In the genomic region with DNA sequence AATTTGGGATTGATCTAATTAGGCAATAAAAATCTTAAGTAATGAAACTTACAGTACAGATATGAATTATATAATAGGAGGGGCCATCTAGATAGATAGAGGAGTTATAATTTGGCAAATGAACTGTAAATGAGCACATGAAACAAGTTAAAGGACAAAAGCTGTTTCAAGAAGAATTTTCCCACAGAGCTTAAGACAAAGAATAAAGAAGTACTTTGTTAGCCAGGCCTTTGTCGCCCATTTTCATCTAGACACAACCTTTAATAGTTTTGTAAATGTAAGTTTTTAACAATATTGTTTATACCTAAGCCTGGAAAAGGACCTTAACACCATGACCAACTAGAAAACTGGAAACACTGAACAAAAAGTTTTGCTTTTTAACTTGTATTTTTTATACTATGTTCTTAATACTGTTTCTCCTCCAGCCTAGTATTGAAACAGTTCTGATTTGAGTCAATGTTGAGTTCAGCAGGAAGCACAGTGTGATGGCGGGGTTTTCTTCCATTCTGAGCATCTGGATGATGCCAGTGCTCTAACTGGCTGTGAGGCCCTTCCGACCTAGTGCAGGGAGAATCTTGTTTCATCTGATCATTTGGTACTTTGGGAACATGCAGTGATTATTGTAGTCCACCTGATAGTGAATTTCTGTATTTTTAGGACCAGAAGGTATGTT, we compare ENCODE assay signal across 24 cellular contexts. TPM values are rescaled to one million over a fixed set of nuclear protein-coding genes. Genes with fewer than 3 reads are reported as not detected.
DNase-seq lines count a peak whose midpoint lies in the region; ATAC-seq and TF ChIP-seq lines count a peak whose summit lies in the region.
"Had no signal": no experiment of that assay in that cellular context is flagged by ENCODE, and none has a peak within 500 bp of the region (broad histone marks: within the 10 kb centered on the region; RNA-seq: fewer than 3 reads in every experiment).

No MANE protein-coding gene starts in this region.

- in situ Hi-C loops in SK-MEL-5 (cut with HindIII; ENCODE audit: low pct_unique_long_range_greater_than_20kb, low sequenced_read_pairs): no loop called here

- no peak overlapping the region for H3K4me3 Mint-ChIP-seq in T-cell
- H3K4me3 Mint-ChIP-seq: GM23338; HFFc6; mesothelial cell of epicardium; naive thymus-derived CD8-positive, alpha-beta T cell; stimulated activated memory B cell treated with anti-CD40 and anti-IgM and Interleukin-4, amounts not matched to agents 10 μg/mL and 1 μg/mL and 100 μg/mL, for 72 hours had no signal

- no peak overlapping the region for H3K4me3 ChIP-seq in retinal pigment epithelial cell (ENCODE audit: low read length)
- H3K4me3 ChIP-seq: GM23338, sigmoid colon, testis had no signal

- TF ChIP-seq CTCF in retinal pigment epithelial cell (conservative IDR thresholded peaks at IDR 0.05; ENCODE audit: low read depth, low read length): no peak

- CTCF ChIA-PET in T-cell (lab: Charles Lee): no interaction called here

- peak; percentile 66 for DNase-seq in SK-MEL-5 (ENCODE audit: low read depth, low spot score)
- DNase-seq in globus pallidus (ENCODE audit: low spot score): peak; percentile 55
- DNase-seq in retinal pigment epithelial cell (ENCODE audit: low read depth): peak; percentile 48
- no peak for DNase-seq in posterior vena cava (ENCODE audit: low spot score)
- no peak for DNase-seq in T-cell
- DNase-seq: activated CD4-positive, alpha-beta T cell treated with anti-CD3 and anti-CD28 coated beads for 4 hours; activated CD8-positive, alpha-beta memory T cell treated with anti-CD3 and anti-CD28 coated beads for 24 hours; activated effector memory CD4-positive, alpha-beta T cell treated with anti-CD3 and anti-CD28 coated beads, Interleukin-2, amount 50 U/mL, for 16 hours; brain microvascular endothelial cell; HFFc6; kidney; naive thymus-derived CD8-positive, alpha-beta T cell; NCI-H446; NCI-H82; posterior cingulate gyrus; sigmoid colon; stimulated activated CD4-positive, alpha-beta T cell treated with anti-CD3 and anti-CD28 coated beads, Interleukin-4, amount 100 ng/mL, for 24 hours; testis had no signal

- no peaks in the 10 kb centered on the region for H3K9me3 Mint-ChIP-seq in T-cell
- H3K9me3 Mint-ChIP-seq: GM23338; HFFc6; mesothelial cell of epicardium; naive thymus-derived CD8-positive, alpha-beta T cell; stimulated activated memory B cell treated with anti-CD40 and anti-IgM and Interleukin-4, amounts not matched to agents 10 μg/mL and 1 μg/mL and 100 μg/mL, for 72 hours had no signal

- H3K4me1 Mint-ChIP-seq in T-cell: peaks cover 0 to 4% (median 0%) of the 10 kb centered on the region in 3 donors
- H3K4me1 Mint-ChIP-seq: mesothelial cell of epicardium had no signal

- POLR2A ChIA-PET in T-cell (lab: Charles Lee): no interaction called here

- peaks cover 16% of the 10 kb centered on the region for H3K36me3 Mint-ChIP-seq in T-cell

- ATAC-seq in GM18861 (IDR thresholded peaks at IDR 0.05; ENCODE audit: unreplicated experiment) (peak; percentile 44), T-cell (replicated peaks in 1 of 4) (no peak), GM21825 (IDR thresholded peaks at IDR 0.05; ENCODE audit: unreplicated experiment) (no peak)
- ATAC-seq: GM23338; naive thymus-derived CD8-positive, alpha-beta T cell; SK-N-SH treated with all-trans-retinoic acid at 6 μM for 48 hours; stimulated activated memory B cell treated with anti-CD40 and anti-IgM and Interleukin-4, amounts not matched to agents 10 μg/mL and 1 μg/mL and 100 μg/mL, for 72 hours had no signal

- intact Hi-C loops in posterior vena cava (cut with DNase I): no loop called here

- no peaks in the 10 kb centered on the region for H3K27me3 Mint-ChIP-seq in T-cell
- H3K27me3 Mint-ChIP-seq: naive thymus-derived CD8-positive, alpha-beta T cell; stimulated activated memory B cell treated with anti-CD40 and anti-IgM and Interleukin-4, amounts not matched to agents 10 μg/mL and 1 μg/mL and 100 μg/mL, for 72 hours had no signal

- no peak overlapping the region for H3K27ac Mint-ChIP-seq in T-cell
- H3K27ac Mint-ChIP-seq: GM23338; HFFc6; mesothelial cell of epicardium; naive thymus-derived CD8-positive, alpha-beta T cell; stimulated activated memory B cell treated with anti-CD40 and anti-IgM and Interleukin-4, amounts not matched to agents 10 μg/mL and 1 μg/mL and 100 μg/mL, for 72 hours had no signal

RNA-seq across cellular contexts. Expression of gene FARP2, which starts 37.6 kb away (rescaled TPM):
- total RNA-seq in SK-MEL-5 (2014; rRNA removed; shearing (Covaris generic)): 335 and 344 TPM in 2 replicates
- 246 and 315 TPM in 2 replicates for polyA plus RNA-seq in SK-MEL-5 (2015; cell fraction: cytosol; rRNA removed)
- 499 and 550 TPM in 2 replicates for polyA plus RNA-seq in SK-MEL-5 (2015; cell fraction: nucleus; rRNA removed)
- 10 to 100 TPM; 31.1 to 35.3 TPM for total RNA-seq in posterior vena cava
- 10 to 100 TPM; 15.8 to 27.5 (median 18.5) TPM for total RNA-seq in T-cell

Comparison
In these comparisons a context has a peak if more than half of its experiments do, and no peak if none do; other contexts are left out.
1. DNase-seq: peak in SK-MEL-5 (single experiment), globus pallidus (single experiment) and retinal pigment epithelial cell (single experiment); none in posterior vena cava (single experiment) and T-cell (0 of 34).